In the genomic region with DNA sequence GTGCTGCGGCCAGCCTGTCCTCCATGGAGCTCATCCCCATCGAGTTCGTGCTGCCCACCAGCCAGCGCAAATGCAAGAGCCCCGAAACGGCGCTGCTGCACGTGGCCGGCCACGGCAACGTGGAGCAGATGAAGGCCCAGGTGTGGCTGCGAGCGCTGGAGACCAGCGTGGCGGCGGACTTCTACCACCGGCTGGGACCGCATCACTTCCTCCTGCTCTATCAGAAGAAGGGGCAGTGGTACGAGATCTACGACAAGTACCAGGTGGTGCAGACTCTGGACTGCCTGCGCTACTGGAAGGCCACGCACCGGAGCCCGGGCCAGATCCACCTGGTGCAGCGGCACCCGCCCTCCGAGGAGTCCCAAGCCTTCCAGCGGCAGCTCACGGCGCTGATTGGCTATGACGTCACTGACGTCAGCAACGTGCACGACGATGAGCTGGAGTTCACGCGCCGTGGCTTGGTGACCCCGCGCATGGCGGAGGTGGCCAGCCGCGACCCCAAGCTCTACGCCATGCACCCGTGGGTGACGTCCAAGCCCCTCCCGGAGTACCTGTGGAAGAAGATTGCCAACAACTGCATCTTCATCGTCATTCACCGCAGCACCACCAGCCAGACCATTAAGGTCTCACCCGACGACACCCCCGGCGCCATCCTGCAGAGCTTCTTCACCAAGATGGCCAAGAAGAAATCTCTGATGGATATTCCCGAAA, we compare ENCODE assay signal across 17 cellular contexts. TPM values are rescaled to one million over a fixed set of nuclear protein-coding genes. Genes with fewer than 3 reads are reported as not detected.
DNase-seq lines count a peak whose midpoint lies in the region; ATAC-seq and TF ChIP-seq lines count a peak whose summit lies in the region.
"Had no signal": no experiment of that assay in that cellular context is flagged by ENCODE, and none has a peak within 500 bp of the region (broad histone marks: within the 10 kb centered on the region; RNA-seq: fewer than 3 reads in every experiment).

No MANE protein-coding gene starts in this region.

- H3K79me2 ChIP-seq in Loucy (ENCODE audit: insufficient read depth, low read length) (peaks cover 82% of the 10 kb centered on the region), trophoblast cell (ENCODE audit: control insufficient read depth, insufficient read depth, low read length, poor library complexity) (no peaks in the 10 kb centered on the region)

- no peak overlapping the region for H3K27ac ChIP-seq in CD8-positive, alpha-beta memory T cell (ENCODE audit: low read depth, low read length)
- H3K27ac ChIP-seq in trophoblast cell (ENCODE audit: low read depth, low read length) = no peak overlapping the region
- H3K27ac ChIP-seq: breast epithelium, ovary had no signal

- ATAC-seq in GM18907 (IDR thresholded peaks at IDR 0.05; ENCODE audit: unreplicated experiment) = no peak
- no peak for ATAC-seq in HG03354 (IDR thresholded peaks at IDR 0.05; ENCODE audit: poor library complexity, severe bottlenecking, unreplicated experiment)
- ATAC-seq: left lobe of liver had no signal

- H3K36me3 ChIP-seq in CD8-positive, alpha-beta memory T cell (ENCODE audit: insufficient read depth, low read length) = peaks cover 27% of the 10 kb centered on the region
- H3K36me3 ChIP-seq in Loucy (ENCODE audit: insufficient read depth, low read length) (peaks cover 17% of the 10 kb centered on the region; the same call in 1 of the 2 replicates), trophoblast cell (ENCODE audit: control insufficient read depth in 1 of 2, insufficient read depth in 2 of 2, low read length in 2 of 2) (no peaks in the 10 kb centered on the region)
- H3K36me3 ChIP-seq: breast epithelium, ovary, sigmoid colon had no signal

- no peaks in the 10 kb centered on the region for H3K9me3 Mint-ChIP-seq in CD8-positive, alpha-beta memory T cell
- H3K9me3 Mint-ChIP-seq in chondrocyte (ENCODE audit: low read depth) = no peaks in the 10 kb centered on the region

- H3K18ac ChIP-seq in trophoblast cell (ENCODE audit: low read length) = no peak overlapping the region

- no peak overlapping the region for H2BK120ac ChIP-seq in trophoblast cell (ENCODE audit: insufficient read depth, low read length, poor library complexity)

- no CpG with 5 or more reads among the region's 54 CpGs for WGBS in trophoblast cell (ENCODE audit: extremely low coverage, insufficient coverage, insufficient read length)

- H4K91ac ChIP-seq in trophoblast cell (ENCODE audit: low read depth, low read length) = no peak overlapping the region

- no peaks in the 10 kb centered on the region for H3K27me3 Mint-ChIP-seq in CD8-positive, alpha-beta memory T cell
- peaks cover 7% of the 10 kb centered on the region for H3K27me3 Mint-ChIP-seq in chondrocyte (ENCODE audit: low read depth)

- no peaks in the 10 kb centered on the region for H3K79me1 ChIP-seq in trophoblast cell (ENCODE audit: low read length)

- H3K9ac ChIP-seq in Loucy (ENCODE audit: low read depth, low read length, poor library complexity, severe bottlenecking) (no peak overlapping the region), trophoblast cell (ENCODE audit: low read length) (no peak overlapping the region)

- peak overlapping the region; percentile 64 to 99 (median 93) for H3K4me3 Mint-ChIP-seq in CD8-positive, alpha-beta memory T cell
- no peak overlapping the region for H3K4me3 Mint-ChIP-seq in chondrocyte (ENCODE audit: unreplicated experiment)

- H3K9me3 ChIP-seq in CD8-positive, alpha-beta memory T cell (ENCODE audit: low read length) = no peaks in the 10 kb centered on the region
- H3K9me3 ChIP-seq in Loucy (ENCODE audit: insufficient read depth, low read depth, low read length) (no peaks in the 10 kb centered on the region), trophoblast cell (ENCODE audit: insufficient read depth, low read depth, low read length) (peaks cover 14% of the 10 kb centered on the region)
- H3K9me3 ChIP-seq: breast epithelium, ovary, sigmoid colon had no signal

- no peak overlapping the region for H2AK5ac ChIP-seq in trophoblast cell (ENCODE audit: low read length)

- H3K4me2 ChIP-seq in Loucy (ENCODE audit: low read depth, low read length, poor library complexity, severe bottlenecking) (peak overlapping the region; percentile 89), trophoblast cell (ENCODE audit: low read length) (no peak overlapping the region)

- POLR2A ChIA-PET in CD8-positive, alpha-beta memory T cell (lab: Charles Lee) = no interaction called here

- CTCF ChIA-PET in CD8-positive, alpha-beta memory T cell (lab: Charles Lee) = no interaction called here

- H3K23ac ChIP-seq in trophoblast cell (ENCODE audit: low read length) = no peak overlapping the region

- H4K20me1 ChIP-seq in Loucy (ENCODE audit: insufficient read depth, low read length, poor library complexity, severe bottlenecking) = peaks cover 34% of the 10 kb centered on the region

- H3K14ac ChIP-seq in trophoblast cell (ENCODE audit: low read length) = no peak overlapping the region

- no peak overlapping the region for H2BK12ac ChIP-seq in trophoblast cell (ENCODE audit: low read length)

- H3K4me1 ChIP-seq in CD8-positive, alpha-beta memory T cell (ENCODE audit: insufficient read depth, low read length) = peaks cover 73% of the 10 kb centered on the region
- H3K4me1 ChIP-seq in Loucy (ENCODE audit: insufficient read depth, low read length, poor library complexity, severe bottlenecking) (peaks cover 75% of the 10 kb centered on the region), trophoblast cell (ENCODE audit: control insufficient read depth in 1 of 2, insufficient read depth in 2 of 2, low read length in 2 of 2) (no peaks in the 10 kb centered on the region)
- H3K4me1 ChIP-seq: breast epithelium had no signal

- no peak overlapping the region for H3K4me3 ChIP-seq in CD8-positive, alpha-beta memory T cell (ENCODE audit: low read length)
- H3K4me3 ChIP-seq in Loucy (ENCODE audit: low read length, poor library complexity, severe bottlenecking) (peak overlapping the region; percentile 89), trophoblast cell (ENCODE audit: low read depth, low read length) (no peak overlapping the region)
- H3K4me3 ChIP-seq: breast epithelium, ovary, sigmoid colon had no signal

- no peak for DNase-seq in CD8-positive, alpha-beta memory T cell
- DNase-seq in chondrocyte (ENCODE audit: low spot score) = peak; percentile 87
- DNase-seq in trophoblast cell = peak in 1 of 2 donors; percentile 16
- no peak for DNase-seq in NCI-H1105 (lab: John Stamatoyannopoulos, UW)
- DNase-seq: activated CD4-positive, alpha-beta T cell treated with anti-CD3 and anti-CD28 coated beads, Interleukin-2, amount 50 U/mL, for 1 hour; dermis blood vessel endothelial cell; DMS53; NCI-H146; NCI-H226; ovary; sigmoid colon had no signal

- peak overlapping the region; percentile 7 for H4K12ac ChIP-seq in trophoblast cell (ENCODE audit: low read depth, low read length)

- H2BK5ac ChIP-seq in trophoblast cell (ENCODE audit: low read depth, low read length, poor library complexity) = no peak overlapping the region

- no peak overlapping the region for H2AFZ ChIP-seq in Loucy (ENCODE audit: low read length)
- no peak overlapping the region for H2AFZ ChIP-seq in trophoblast cell (ENCODE audit: insufficient read depth, low read length, poor library complexity)

- H3K9me2 ChIP-seq in Loucy (replicated peaks; ENCODE audit: low read depth, low read length) = no peaks in the 10 kb centered on the region

- no peaks in the 10 kb centered on the region for H3F3A ChIP-seq in Loucy (ENCODE audit: low read depth)

- peaks cover 77 to 90% (median 89%) of the 10 kb centered on the region in 3 donors for H3K4me1 Mint-ChIP-seq in CD8-positive, alpha-beta memory T cell
- peaks cover 7% of the 10 kb centered on the region for H3K4me1 Mint-ChIP-seq in chondrocyte (ENCODE audit: low read depth)

- H3K27me3 ChIP-seq in CD8-positive, alpha-beta memory T cell (ENCODE audit: insufficient read depth, low read length, poor library complexity, severe bottlenecking) = no peaks in the 10 kb centered on the region
- H3K27me3 ChIP-seq in Loucy (ENCODE audit: insufficient read depth, low read length, poor library complexity, severe bottlenecking) (no peaks in the 10 kb centered on the region), trophoblast cell (ENCODE audit: insufficient read depth, low read length) (no peaks in the 10 kb centered on the region)
- H3K27me3 ChIP-seq: breast epithelium, ovary, sigmoid colon had no signal

- peak overlapping the region in 5 of 8 donors; percentile 71 to 94 (median 94) for H3K27ac Mint-ChIP-seq in CD8-positive, alpha-beta memory T cell
- H3K27ac Mint-ChIP-seq in chondrocyte (ENCODE audit: unreplicated experiment) = no peak overlapping the region

- no peak for TF ChIP-seq CTCF in Loucy (conservative IDR thresholded peaks at IDR 0.05; ENCODE audit: low read length)
- TF ChIP-seq CTCF in chondrocyte (IDR thresholded peaks at IDR 0.05) = no peak

- H3K36me3 Mint-ChIP-seq in CD8-positive, alpha-beta memory T cell = peaks cover 27 to 71% (median 31%) of the 10 kb centered on the region in 3 donors
- no peaks in the 10 kb centered on the region for H3K36me3 Mint-ChIP-seq in chondrocyte (ENCODE audit: low read depth)

- H3K4ac ChIP-seq in trophoblast cell (ENCODE audit: low read depth, low read length) = no peak overlapping the region

- no peak overlapping the region for H4K8ac ChIP-seq in trophoblast cell (ENCODE audit: low read depth, low read length)

RNA-seq across cellular contexts. Expression of a gene that starts 2.7 kb away (rescaled TPM):
- total RNA-seq in CD8-positive, alpha-beta memory T cell = 10 to 100 TPM; 25.3 to 26.3 TPM
- polyA plus RNA-seq in CD8-positive, alpha-beta memory T cell = 31.0 TPM
- total RNA-seq in chondrocyte = not detected in 3 replicates
- not detected in 2 replicates for polyA plus RNA-seq in trophoblast cell (2013)
- polyA plus RNA-seq: BJ had no signal

Comparison
In these comparisons a context has a peak if more than half of its experiments do, and no peak if none do; other contexts are left out.
1. RNA of a gene that starts 2.7 kb away (total RNA-seq): 25.3 to 26.3 TPM in CD8-positive, alpha-beta memory T cell; not detected in chondrocyte; every median in the first group is over 10 times any median in the second.